Comparison of ENCODE assay signal across 27 cellular contexts in genomic region chr4:122865421-122865820, GRCh38.
"Had no signal": no experiment of that assay in that cellular context is flagged by ENCODE, and none has a peak within 500 bp of the region (broad histone marks: within the 10 kb centered on the region; RNA-seq: fewer than 3 reads in every experiment).

No MANE protein-coding gene starts in this region.

- H3K27me3 ChIP-seq: gastrocnemius medialis, hepatocyte, testis, transverse colon had no signal

- ATAC-seq: gastrocnemius medialis; left cardiac atrium; left ventricle myocardium superior; mucosa of descending colon; natural killer cell treated with Interleukin-12 subunit alpha and Interleukin-12 subunit beta and Interleukin-15 and Interleukin-18, amount 100 ng/mL, for 72 hours; right cardiac atrium had no signal

- H3K9me3 Mint-ChIP-seq: activated CD4-positive, alpha-beta T cell treated with anti-CD3 and anti-CD28 coated beads, Interleukin-2, amount 10 ng/mL, durations not matched to agents 7 days and 5 days; activated T-cell treated with anti-CD3 and anti-CD28 coated beads, Interleukin-2, amount 50 U/mL, for 24 hours; central memory CD8-positive, alpha-beta T cell had no signal

- H3K4me3 Mint-ChIP-seq: activated CD4-positive, alpha-beta memory T cell treated with anti-CD3 and anti-CD28 coated beads, Interleukin-2, amount 10 ng/mL, durations not matched to agents 7 days and 5 days; activated CD4-positive, alpha-beta T cell treated with anti-CD3 and anti-CD28 coated beads, Interleukin-2, amount 10 ng/mL, durations not matched to agents 7 days and 5 days; activated T-cell treated with anti-CD3 and anti-CD28 coated beads, Interleukin-2, amount 50 U/mL, for 24 hours; central memory CD8-positive, alpha-beta T cell; natural killer cell treated with Interleukin-12 subunit alpha and Interleukin-12 subunit beta and Interleukin-15 and Interleukin-18, amount 100 ng/mL, for 72 hours had no signal

- H3K4me3 ChIP-seq: gastrocnemius medialis, hepatocyte, mucosa of descending colon, testis, transverse colon had no signal

- H3K4me1 Mint-ChIP-seq: activated CD4-positive, alpha-beta T cell treated with anti-CD3 and anti-CD28 coated beads, Interleukin-2, amount 10 ng/mL, durations not matched to agents 7 days and 5 days; central memory CD8-positive, alpha-beta T cell had no signal

- DNase-seq: activated CD4-positive, alpha-beta memory T cell treated with anti-CD3 and anti-CD28 coated beads, Interleukin-2, amount 10 ng/mL, durations not matched to agents 7 days and 5 days; activated CD4-positive, alpha-beta T cell treated with anti-CD3 and anti-CD28 coated beads, Interleukin-2, amount 10 ng/mL, durations not matched to agents 7 days and 5 days; activated CD4-positive, CD25-positive, alpha-beta regulatory T cell treated with anti-CD3 and anti-CD28 coated beads, Interleukin-2, amount 50 U/mL, for 72 hours; activated CD8-positive, alpha-beta memory T cell treated with anti-CD3 and anti-CD28 coated beads, Interleukin-2, amount 50 U/mL, for 48 hours; activated gamma-delta T cell treated with Interleukin-2 at 50 U/mL for 16 hours; activated naive CD4-positive, alpha-beta T cell treated with anti-CD3 and anti-CD28 coated beads, Interleukin-2, amount 50 U/mL, for 16 hours; activated T-cell treated with anti-CD3 and anti-CD28 coated beads, Interleukin-2, amount 50 U/mL, for 24 hours; amygdala; dermis blood vessel endothelial cell; effector CD4-positive, alpha-beta T cell; gastrocnemius medialis; left cardiac atrium; left ventricle myocardium superior; mucosa of descending colon; posterior cingulate gyrus; stimulated activated CD4-positive, alpha-beta T cell treated with anti-CD3 and anti-CD28 coated beads, Interleukin-2, amount 100 ng/mL, for 48 hours; stimulated activated naive CD4-positive, alpha-beta T cell treated with Interleukin-2 at 50 U/mL for 16 hours; T-helper 2 cell; testis; transverse colon had no signal

- H3K4me1 ChIP-seq: gastrocnemius medialis, testis had no signal

- H3K27ac Mint-ChIP-seq: activated CD4-positive, alpha-beta memory T cell treated with anti-CD3 and anti-CD28 coated beads, Interleukin-2, amount 10 ng/mL, durations not matched to agents 7 days and 5 days; activated CD4-positive, alpha-beta T cell treated with anti-CD3 and anti-CD28 coated beads, Interleukin-2, amount 10 ng/mL, durations not matched to agents 7 days and 5 days; activated T-cell treated with anti-CD3 and anti-CD28 coated beads, Interleukin-2, amount 50 U/mL, for 24 hours; natural killer cell treated with Interleukin-12 subunit alpha and Interleukin-12 subunit beta and Interleukin-15 and Interleukin-18, amount 100 ng/mL, for 72 hours had no signal

- H3K9me3 ChIP-seq: gastrocnemius medialis, mucosa of descending colon, testis, transverse colon had no signal

- H3K4me2 ChIP-seq: hepatocyte had no signal

- FAIRE-seq: colon, keratinocyte had no signal

- H3K27ac ChIP-seq: epithelial cell of prostate, gastrocnemius medialis, hepatocyte, testis, transverse colon had no signal
